1 cellular context compared by ENCODE assay signal in genomic region chr9:110922145-110922544, GRCh38.
TF ChIP-seq lines count a peak whose summit lies in the region.

No MANE protein-coding gene starts in this region.

TF ChIP-seq in IMR-90, 13 proteins besides CTCF, POLR2A, EP300 and RAD21 (continued from another document):
- no peak for TF ChIP-seq NFE2L2 (IDR thresholded peaks at IDR 0.05; ENCODE audit: low read depth, low read length)
- no peak for TF ChIP-seq MAZ (IDR thresholded peaks at IDR 0.05; ENCODE audit: borderline replicate concordance, low read depth, low read length)
- TF ChIP-seq FOS (IDR thresholded peaks at IDR 0.05; ENCODE audit: low read depth, low read length), result no peak
- no peak for TF ChIP-seq MXI1 (IDR thresholded peaks at IDR 0.05; ENCODE audit: borderline replicate concordance, low read depth, low read length)
- no peak for TF ChIP-seq CHD1 (IDR thresholded peaks at IDR 0.05; ENCODE audit: low read depth, low read length)
- TF ChIP-seq CEBPB (IDR thresholded peaks at IDR 0.05; ENCODE audit: low read depth, low read length), result no peak
- no peak for TF ChIP-seq RFX5 (IDR thresholded peaks at IDR 0.05; ENCODE audit: low read depth, low read length)
- no peak for TF ChIP-seq RCOR1 (IDR thresholded peaks at IDR 0.05; ENCODE audit: insufficient replicate concordance, low read length)
